Comparison of ENCODE assay signal across 1 cellular context in genomic region chr4:185887125-185887524, GRCh38.
TF ChIP-seq lines count a peak whose summit lies in the region.

No MANE protein-coding gene starts in this region.

TF ChIP-seq in H1, 55 proteins besides CTCF, POLR2A, EP300 and RAD21 (continued from another document):
- no peak for TF ChIP-seq POU5F1 (IDR thresholded peaks at IDR 0.05; ENCODE audit: low read depth, low read length)
- TF ChIP-seq CBX8 (IDR thresholded peaks at IDR 0.05; ENCODE audit: borderline replicate concordance, low read depth, low read length): no peak
